28 cellular contexts compared by ENCODE assay signal in the genomic region with DNA sequence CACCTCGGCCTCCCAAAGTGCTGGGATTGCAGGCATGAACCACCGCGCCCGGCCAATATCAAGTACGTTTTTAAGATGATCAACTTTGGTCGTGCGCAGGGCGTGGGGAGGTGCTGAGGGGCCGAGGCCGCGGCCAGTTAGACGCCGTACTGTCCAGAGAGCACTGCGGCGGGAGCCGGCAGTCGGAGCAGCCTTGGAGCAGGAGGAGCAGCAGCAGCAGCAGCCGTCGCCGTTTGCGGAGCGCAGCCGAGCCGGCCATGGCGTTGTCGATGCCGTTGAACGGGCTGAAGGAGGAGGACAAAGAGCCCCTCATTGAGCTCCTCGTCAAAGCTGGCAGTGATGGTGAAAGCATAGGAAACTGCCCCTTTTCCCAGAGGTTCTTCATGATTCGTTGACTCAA.
"Had no signal": no experiment of that assay in that cellular context is flagged by ENCODE, and none has a peak within 500 bp of the region (broad histone marks: within the 10 kb centered on the region; RNA-seq: fewer than 3 reads in every experiment).

No MANE protein-coding gene starts in this region.

- H3K27me3 ChIP-seq: colonic mucosa, esophagus muscularis mucosa, esophagus squamous epithelium, foreskin keratinocyte, gastrocnemius medialis, gastroesophageal sphincter, hepatocyte had no signal

- DNase-seq: colonic mucosa; cortex of kidney; dermis blood vessel endothelial cell; dorsolateral prefrontal cortex; effector CD4-positive, alpha-beta T cell; effector memory CD4-positive, alpha-beta T cell; effector memory CD8-positive, alpha-beta T cell; erythroblast; esophagus squamous epithelium; foreskin fibroblast; foreskin keratinocyte; foreskin melanocyte; gastrocnemius medialis; glutamatergic neuron; head of caudate nucleus; heart right ventricle had no signal

- H3K79me2 ChIP-seq: hepatocyte had no signal

- FAIRE-seq: colon, endometrium, endothelial cell of umbilical vein, frontal cortex had no signal

- H3K9me3 Mint-ChIP-seq: dendritic cell treated with granulocyte-macrophage colony-stimulating factor and Interleukin-4, amounts not matched to agents 40 ng/mL and 50 ng/mL, for 4 days; effector memory CD8-positive, alpha-beta T cell had no signal

- H3K4me3 ChIP-seq: colonic mucosa, coronary artery, dorsolateral prefrontal cortex, esophagus muscularis mucosa, esophagus squamous epithelium, gastrocnemius medialis, gastroesophageal sphincter, heart left ventricle, heart right ventricle, hepatocyte had no signal

- H3K4me1 ChIP-seq: colonic mucosa, esophagus muscularis mucosa, esophagus squamous epithelium, foreskin keratinocyte, gastrocnemius medialis, gastroesophageal sphincter, heart left ventricle, heart right ventricle had no signal

- H3K4me2 ChIP-seq: hepatocyte had no signal

- H3K27ac Mint-ChIP-seq: dendritic cell treated with granulocyte-macrophage colony-stimulating factor and Interleukin-4, amounts not matched to agents 40 ng/mL and 50 ng/mL, for 4 days; effector memory CD8-positive, alpha-beta T cell had no signal

- H3K9me3 ChIP-seq: colonic mucosa, esophagus muscularis mucosa, esophagus squamous epithelium, gastrocnemius medialis, gastroesophageal sphincter, heart left ventricle, heart right ventricle had no signal

- H3K36me3 ChIP-seq: colonic mucosa, esophagus muscularis mucosa, esophagus squamous epithelium, gastrocnemius medialis, gastroesophageal sphincter, heart left ventricle, heart right ventricle had no signal

- H2AFZ ChIP-seq: hepatocyte had no signal

- ATAC-seq: effector memory CD8-positive, alpha-beta T cell; esophagus mucosa; foreskin keratinocyte; gastrocnemius medialis; gastroesophageal sphincter; heart left ventricle; heart right ventricle had no signal

- H3K4me3 Mint-ChIP-seq: dendritic cell treated with granulocyte-macrophage colony-stimulating factor and Interleukin-4, amounts not matched to agents 40 ng/mL and 50 ng/mL, for 4 days; effector memory CD8-positive, alpha-beta T cell had no signal

- H3K27ac ChIP-seq: colonic mucosa, coronary artery, dorsolateral prefrontal cortex, epithelial cell of prostate, esophagus muscularis mucosa, esophagus squamous epithelium, foreskin keratinocyte, gastrocnemius medialis, gastroesophageal sphincter, heart left ventricle, heart right ventricle, hepatocyte had no signal

- H3K27me3 Mint-ChIP-seq: dendritic cell treated with granulocyte-macrophage colony-stimulating factor and Interleukin-4, amounts not matched to agents 40 ng/mL and 50 ng/mL, for 4 days; effector memory CD8-positive, alpha-beta T cell had no signal
